Comparison of ENCODE assay signal across 1 cellular context in the genomic region with DNA sequence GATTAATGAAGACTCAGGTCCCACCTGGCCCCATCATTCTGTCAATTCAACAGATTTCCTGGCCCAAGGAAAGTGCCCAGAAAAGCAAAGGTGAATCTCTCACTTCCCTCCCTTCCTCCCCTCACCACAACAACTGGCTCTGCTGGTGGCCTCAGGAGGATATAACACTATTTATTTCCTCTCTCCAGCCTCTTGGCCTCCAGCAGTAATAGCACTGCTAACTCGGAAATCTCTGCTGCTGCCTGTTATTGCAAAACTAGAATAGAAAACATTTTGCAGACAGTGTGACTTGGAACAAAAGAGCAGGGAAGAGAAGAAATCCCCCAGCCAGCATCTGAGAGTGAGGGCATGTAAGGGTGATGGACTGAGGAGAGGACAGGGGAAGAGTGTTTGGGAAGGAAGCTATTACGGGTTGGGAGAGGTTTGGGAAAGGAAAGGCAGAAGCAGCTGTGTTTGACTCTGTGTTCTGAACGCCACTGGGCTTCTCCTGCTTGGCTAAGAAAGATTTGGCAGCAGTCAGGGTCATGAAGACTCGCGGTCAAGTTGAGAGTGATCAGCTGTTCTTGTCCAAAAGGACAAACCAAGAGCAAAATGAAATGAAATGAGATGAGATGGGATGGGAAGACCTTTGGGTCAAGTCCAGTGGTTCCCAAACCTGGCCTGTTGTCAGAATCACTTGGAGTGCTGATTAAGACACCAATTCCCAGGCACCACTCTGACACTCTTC.
TF ChIP-seq lines count a peak whose summit lies in the region.

No MANE protein-coding gene starts in this region.

TF ChIP-seq in HepG2, 621 proteins besides CTCF, POLR2A, EP300 and RAD21 (continued from another document):
- no peak for TF ChIP-seq SNAPC4 (CRISPR knock-in tag; IDR thresholded peaks at IDR 0.05)
- TF ChIP-seq SP5 (CRISPR knock-in tag; IDR thresholded peaks at IDR 0.05; ENCODE audit: borderline replicate concordance, low read depth), result no peak
- TF ChIP-seq KMT2B (CRISPR knock-in tag; IDR thresholded peaks at IDR 0.05), result no peak
